In genomic region chr17:19062009-19062717, GRCh38 we compare ENCODE assay signal across 2 cellular contexts.
TF ChIP-seq lines count a peak whose summit lies in the region.

No MANE protein-coding gene starts in this region.

TF ChIP-seq in HEK293T, 16 proteins besides CTCF, POLR2A, EP300 and RAD21:
- peak; percentile 51; the same call in 1 of the 2 replicates for TF ChIP-seq NFRKB (IDR thresholded peaks at IDR 0.05)
- TF ChIP-seq L3MBTL2 (conservative IDR thresholded peaks at IDR 0.05): 0 out of 2 replicates have a peak, but pooled peaks have one; percentile 40
- TF ChIP-seq ELF4 (IDR thresholded peaks at IDR 0.05): peak; percentile 96
- TF ChIP-seq PKNOX1 (IDR thresholded peaks at IDR 0.05): peak; percentile 28; the same call in 1 of the 2 replicates
- TF ChIP-seq ARNT (IDR thresholded peaks at IDR 0.05): 0 out of 2 replicates have a peak, but pooled peaks have one; percentile 41
- TF ChIP-seq BHLHE40 (IDR thresholded peaks at IDR 0.05; ENCODE audit: borderline replicate concordance): peak; percentile 47; the same call in 1 of the 2 replicates

TF ChIP-seq in GM12878, 131 proteins besides CTCF, POLR2A, EP300 and RAD21:
- TF ChIP-seq CREM (IDR thresholded peaks at IDR 0.05; ENCODE audit: low read depth) (peak; percentile 14; the same call in 1 of the 2 replicates), ZBED1 (IDR thresholded peaks at IDR 0.05; ENCODE audit: borderline replicate concordance) (peak; percentile 60; the same call in 1 of the 2 replicates), SMAD5 (IDR thresholded peaks at IDR 0.05; ENCODE audit: low read depth) (0 out of 2 replicates have a peak, but pooled peaks have one; percentile 43), PML (IDR thresholded peaks at IDR 0.05; ENCODE audit: low read length) (0 out of 2 replicates have a peak, but pooled peaks have one; percentile 26), POU2F2 (IDR thresholded peaks at IDR 0.05; ENCODE audit: borderline replicate concordance, low read depth, low read length) (0 out of 3 replicates have a peak, but pooled peaks have one; percentile 23)
